21 cellular contexts compared by ENCODE assay signal in the genomic region with DNA sequence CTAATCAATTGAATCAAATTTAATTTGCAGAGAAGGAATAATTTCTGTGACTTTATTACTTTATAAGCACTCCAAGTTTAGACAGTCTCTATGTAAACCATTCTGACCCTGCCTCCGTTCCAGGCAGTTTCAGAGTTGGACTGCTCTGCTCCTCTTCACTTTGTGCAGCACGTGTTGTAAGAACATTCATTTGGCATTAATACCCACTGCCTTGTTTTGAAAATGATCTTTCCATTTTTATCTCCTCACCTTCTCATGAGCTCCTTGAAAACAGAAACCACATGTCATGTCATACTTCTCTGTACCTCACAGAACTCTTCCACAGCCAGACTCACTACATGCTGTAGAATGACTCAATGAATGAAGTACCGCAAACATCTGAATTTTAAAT. TPM values are rescaled to one million over a fixed set of nuclear protein-coding genes. Genes with fewer than 3 reads are reported as not detected.
A peak's percentile ranks its signal among the peaks of the same experiment; 100 is the strongest.
DNase-seq lines count a peak whose midpoint lies in the region; ATAC-seq and TF ChIP-seq lines count a peak whose summit lies in the region.
"Had no signal": no experiment of that assay in that cellular context is flagged by ENCODE, and none has a peak within 500 bp of the region (broad histone marks: within the 10 kb centered on the region; RNA-seq: fewer than 3 reads in every experiment).

No MANE protein-coding gene starts in this region.

- no peaks in the 10 kb centered on the region for H3K27me3 ChIP-seq in stomach smooth muscle (ENCODE audit: control insufficient read depth in 1 of 2, insufficient read depth in 2 of 2, low read length in 2 of 2)

- no peaks in the 10 kb centered on the region for H3K27me3 Mint-ChIP-seq in osteocyte (ENCODE audit: unreplicated experiment)

- no peak overlapping the region for H3K9ac ChIP-seq in stomach smooth muscle (ENCODE audit: low read length in 2 of 2)

- H3K36me3 Mint-ChIP-seq in osteocyte (ENCODE audit: unreplicated experiment), result peaks cover 20% of the 10 kb centered on the region

- H3K27ac ChIP-seq in stomach smooth muscle (ENCODE audit: low read length), result peak overlapping the region; percentile 69

- no peak for TF ChIP-seq CTCF in osteocyte (IDR thresholded peaks at IDR 0.05)

- ATAC-seq in left ventricle myocardium superior (peak; percentile 87), left cardiac atrium (no peak)
- ATAC-seq: HCT116, PC-3 had no signal

- H3K27ac Mint-ChIP-seq in osteocyte (ENCODE audit: unreplicated experiment), result no peak overlapping the region
- H3K27ac Mint-ChIP-seq: CD8-positive, alpha-beta memory T cell had no signal

- intact Hi-C loops in left ventricle myocardium superior (cut with micrococcal nuclease) (no loop called here), left cardiac atrium (cut with DNase I) (no loop called here)

- DNase-seq in left ventricle myocardium superior, result no peak
- no peak for DNase-seq in left cardiac atrium
- peak; percentile 21 for DNase-seq in osteocyte (ENCODE audit: extremely low spot score, unreplicated experiment)
- DNase-seq in NCI-H510A (lab: John Stamatoyannopoulos, UW), result no peak
- DNase-seq in activated naive CD4-positive, alpha-beta T cell treated with anti-CD3 and anti-CD28 coated beads, Interleukin-2, amount 50 U/mL, for 16 hours, result no peak
- DNase-seq in stimulated activated CD4-positive, alpha-beta T cell treated with anti-CD3 and anti-CD28 coated beads, Interleukin-2, amount 100 ng/mL, for 48 hours, result no peak
- DNase-seq: AML-193; C1 segment of cervical spinal cord; Calu3; CD8-positive, alpha-beta memory T cell; GDM1; Kasumi-1; NCI-H1694; NCI-H2081; NCI-H2171; NCI-H345; NCI-H526; PC-3; SHP77 had no signal

- H3K4me3 Mint-ChIP-seq in osteocyte (ENCODE audit: unreplicated experiment), result no peak overlapping the region
- H3K4me3 Mint-ChIP-seq: CD8-positive, alpha-beta memory T cell had no signal

- H3K4me3 ChIP-seq in stomach smooth muscle (ENCODE audit: low read length in 2 of 2), result no peak overlapping the region

- H3K9me3 Mint-ChIP-seq in osteocyte (ENCODE audit: unreplicated experiment), result peaks cover 10% of the 10 kb centered on the region

- H3K4me1 Mint-ChIP-seq in osteocyte (ENCODE audit: unreplicated experiment), result peaks cover under 1% of the 10 kb centered on the region
- H3K4me1 Mint-ChIP-seq: CD8-positive, alpha-beta memory T cell had no signal

- H3K36me3 ChIP-seq in stomach smooth muscle (ENCODE audit: control insufficient read depth in 2 of 2, insufficient read depth in 2 of 2, low read length in 2 of 2), result no peaks in the 10 kb centered on the region

- H3K4me1 ChIP-seq in stomach smooth muscle (ENCODE audit: control insufficient read depth, insufficient read depth, low read length), result peaks cover 11% of the 10 kb centered on the region

- no peaks in the 10 kb centered on the region for H3K9me3 ChIP-seq in stomach smooth muscle (ENCODE audit: control insufficient read depth in 2 of 2, low read length in 2 of 2)

RNA-seq across cellular contexts. Expression of gene SLC22A1, which starts 25.5 kb away (rescaled TPM):
- 0.17 TPM for total RNA-seq in left ventricle myocardium superior
- total RNA-seq in left cardiac atrium, result 1 to 10 TPM in 1 of 2 donors, under 1 TPM in 1; 0.38 to 1.1 TPM
- 1.0 and 1.5 TPM in 2 replicates for total RNA-seq in osteocyte
